1 cellular context compared by ENCODE assay signal in the genomic region with DNA sequence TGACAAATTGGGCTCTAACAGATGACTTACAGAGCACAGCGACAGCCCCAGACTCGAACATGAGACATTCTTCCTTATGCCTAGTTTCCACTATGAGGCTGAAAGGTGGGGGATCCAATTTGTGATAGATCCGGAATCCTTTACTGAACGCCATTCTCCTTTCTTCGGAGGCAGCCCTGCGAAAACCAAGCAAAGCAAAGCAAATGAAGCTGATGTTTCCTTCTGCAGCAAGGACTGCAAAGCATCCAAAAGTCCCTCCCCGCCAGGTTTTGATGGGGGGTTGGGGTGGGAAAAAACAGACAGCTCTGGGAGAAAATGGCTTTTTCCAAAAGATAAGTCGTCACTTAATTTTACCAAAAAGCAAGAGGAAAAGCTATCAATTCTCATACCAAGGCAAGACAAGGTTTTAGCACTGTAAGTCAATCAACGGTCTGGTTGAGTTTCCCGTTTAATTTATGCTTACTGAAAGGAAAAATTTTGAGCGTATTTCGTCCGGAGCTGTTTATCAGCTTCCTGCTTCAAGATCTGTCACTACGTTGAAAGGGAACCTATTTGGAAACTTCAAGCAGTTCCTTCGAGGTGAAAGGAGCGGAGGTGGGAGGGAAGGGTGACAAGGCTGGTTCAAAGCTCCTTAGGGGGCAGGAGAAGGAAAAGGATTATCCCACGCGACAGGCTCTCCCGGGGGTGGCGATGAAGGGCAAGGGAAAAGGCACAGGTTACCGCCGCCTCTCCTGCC.
TF ChIP-seq lines count a peak whose summit lies in the region.

No MANE protein-coding gene starts in this region.

TF ChIP-seq in WTC11, 78 proteins besides CTCF, POLR2A, EP300 and RAD21:
- TF ChIP-seq, protein P1, sequence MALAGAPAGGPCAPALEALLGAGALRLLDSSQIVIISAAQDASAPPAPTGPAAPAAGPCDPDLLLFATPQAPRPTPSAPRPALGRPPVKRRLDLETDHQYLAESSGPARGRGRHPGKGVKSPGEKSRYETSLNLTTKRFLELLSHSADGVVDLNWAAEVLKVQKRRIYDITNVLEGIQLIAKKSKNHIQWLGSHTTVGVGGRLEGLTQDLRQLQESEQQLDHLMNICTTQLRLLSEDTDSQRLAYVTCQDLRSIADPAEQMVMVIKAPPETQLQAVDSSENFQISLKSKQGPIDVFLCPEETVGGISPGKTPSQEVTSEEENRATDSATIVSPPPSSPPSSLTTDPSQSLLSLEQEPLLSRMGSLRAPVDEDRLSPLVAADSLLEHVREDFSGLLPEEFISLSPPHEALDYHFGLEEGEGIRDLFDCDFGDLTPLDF (CRISPR knock-in tag; IDR thresholded peaks at IDR 0.05): no peak
- TF ChIP-seq IRF2 (CRISPR knock-in tag; IDR thresholded peaks at IDR 0.05; ENCODE audit: borderline replicate concordance, low read depth) (no peak), TP53 (CRISPR knock-in tag; IDR thresholded peaks at IDR 0.05) (no peak), NR1H2 (CRISPR knock-in tag; IDR thresholded peaks at IDR 0.05) (no peak), ZBTB21 (CRISPR knock-in tag; IDR thresholded peaks at IDR 0.05; ENCODE audit: borderline replicate concordance) (no peak), HMGA2 (CRISPR knock-in tag; IDR thresholded peaks at IDR 0.05) (no peak), NFE2L1 (CRISPR knock-in tag; IDR thresholded peaks at IDR 0.05) (no peak), ZNF396 (CRISPR knock-in tag; IDR thresholded peaks at IDR 0.05; ENCODE audit: borderline replicate concordance) (no peak), KAT7 (CRISPR knock-in tag; IDR thresholded peaks at IDR 0.05; ENCODE audit: borderline replicate concordance) (no peak), ZNF121 (CRISPR knock-in tag; IDR thresholded peaks at IDR 0.05) (no peak), FOXP1 (CRISPR knock-in tag; IDR thresholded peaks at IDR 0.05; ENCODE audit: borderline replicate concordance) (no peak), NR3C1 (CRISPR knock-in tag; conservative IDR thresholded peaks at IDR 0.05; ENCODE audit: low read depth) (no peak), MXD4 (CRISPR knock-in tag; IDR thresholded peaks at IDR 0.05; ENCODE audit: borderline replicate concordance) (no peak), ELF4 (CRISPR knock-in tag; IDR thresholded peaks at IDR 0.05; ENCODE audit: low read depth) (no peak), CREM (CRISPR knock-in tag; IDR thresholded peaks at IDR 0.05) (no peak)
- TF ChIP-seq, protein P2, sequence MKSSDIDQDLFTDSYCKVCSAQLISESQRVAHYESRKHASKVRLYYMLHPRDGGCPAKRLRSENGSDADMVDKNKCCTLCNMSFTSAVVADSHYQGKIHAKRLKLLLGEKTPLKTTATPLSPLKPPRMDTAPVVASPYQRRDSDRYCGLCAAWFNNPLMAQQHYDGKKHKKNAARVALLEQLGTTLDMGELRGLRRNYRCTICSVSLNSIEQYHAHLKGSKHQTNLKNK (CRISPR knock-in tag; IDR thresholded peaks at IDR 0.05): no peak
- TF ChIP-seq, protein P3, sequence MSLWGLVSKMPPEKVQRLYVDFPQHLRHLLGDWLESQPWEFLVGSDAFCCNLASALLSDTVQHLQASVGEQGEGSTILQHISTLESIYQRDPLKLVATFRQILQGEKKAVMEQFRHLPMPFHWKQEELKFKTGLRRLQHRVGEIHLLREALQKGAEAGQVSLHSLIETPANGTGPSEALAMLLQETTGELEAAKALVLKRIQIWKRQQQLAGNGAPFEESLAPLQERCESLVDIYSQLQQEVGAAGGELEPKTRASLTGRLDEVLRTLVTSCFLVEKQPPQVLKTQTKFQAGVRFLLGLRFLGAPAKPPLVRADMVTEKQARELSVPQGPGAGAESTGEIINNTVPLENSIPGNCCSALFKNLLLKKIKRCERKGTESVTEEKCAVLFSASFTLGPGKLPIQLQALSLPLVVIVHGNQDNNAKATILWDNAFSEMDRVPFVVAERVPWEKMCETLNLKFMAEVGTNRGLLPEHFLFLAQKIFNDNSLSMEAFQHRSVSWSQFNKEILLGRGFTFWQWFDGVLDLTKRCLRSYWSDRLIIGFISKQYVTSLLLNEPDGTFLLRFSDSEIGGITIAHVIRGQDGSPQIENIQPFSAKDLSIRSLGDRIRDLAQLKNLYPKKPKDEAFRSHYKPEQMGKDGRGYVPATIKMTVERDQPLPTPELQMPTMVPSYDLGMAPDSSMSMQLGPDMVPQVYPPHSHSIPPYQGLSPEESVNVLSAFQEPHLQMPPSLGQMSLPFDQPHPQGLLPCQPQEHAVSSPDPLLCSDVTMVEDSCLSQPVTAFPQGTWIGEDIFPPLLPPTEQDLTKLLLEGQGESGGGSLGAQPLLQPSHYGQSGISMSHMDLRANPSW (CRISPR knock-in tag; conservative IDR thresholded peaks at IDR 0.05; ENCODE audit: low read depth): no peak
- TF ChIP-seq, protein P4, sequence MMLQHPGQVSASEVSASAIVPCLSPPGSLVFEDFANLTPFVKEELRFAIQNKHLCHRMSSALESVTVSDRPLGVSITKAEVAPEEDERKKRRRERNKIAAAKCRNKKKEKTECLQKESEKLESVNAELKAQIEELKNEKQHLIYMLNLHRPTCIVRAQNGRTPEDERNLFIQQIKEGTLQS (CRISPR knock-in tag; conservative IDR thresholded peaks at IDR 0.05): no peak
- TF ChIP-seq, protein P5, sequence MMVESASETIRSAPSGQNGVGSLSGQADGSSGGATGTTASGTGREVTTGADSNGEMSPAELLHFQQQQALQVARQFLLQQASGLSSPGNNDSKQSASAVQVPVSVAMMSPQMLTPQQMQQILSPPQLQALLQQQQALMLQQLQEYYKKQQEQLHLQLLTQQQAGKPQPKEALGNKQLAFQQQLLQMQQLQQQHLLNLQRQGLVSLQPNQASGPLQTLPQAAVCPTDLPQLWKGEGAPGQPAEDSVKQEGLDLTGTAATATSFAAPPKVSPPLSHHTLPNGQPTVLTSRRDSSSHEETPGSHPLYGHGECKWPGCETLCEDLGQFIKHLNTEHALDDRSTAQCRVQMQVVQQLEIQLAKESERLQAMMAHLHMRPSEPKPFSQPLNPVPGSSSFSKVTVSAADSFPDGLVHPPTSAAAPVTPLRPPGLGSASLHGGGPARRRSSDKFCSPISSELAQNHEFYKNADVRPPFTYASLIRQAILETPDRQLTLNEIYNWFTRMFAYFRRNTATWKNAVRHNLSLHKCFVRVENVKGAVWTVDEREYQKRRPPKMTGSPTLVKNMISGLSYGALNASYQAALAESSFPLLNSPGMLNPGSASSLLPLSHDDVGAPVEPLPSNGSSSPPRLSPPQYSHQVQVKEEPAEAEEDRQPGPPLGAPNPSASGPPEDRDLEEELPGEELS (CRISPR knock-in tag; IDR thresholded peaks at IDR 0.05): no peak
- TF ChIP-seq, protein P6, sequence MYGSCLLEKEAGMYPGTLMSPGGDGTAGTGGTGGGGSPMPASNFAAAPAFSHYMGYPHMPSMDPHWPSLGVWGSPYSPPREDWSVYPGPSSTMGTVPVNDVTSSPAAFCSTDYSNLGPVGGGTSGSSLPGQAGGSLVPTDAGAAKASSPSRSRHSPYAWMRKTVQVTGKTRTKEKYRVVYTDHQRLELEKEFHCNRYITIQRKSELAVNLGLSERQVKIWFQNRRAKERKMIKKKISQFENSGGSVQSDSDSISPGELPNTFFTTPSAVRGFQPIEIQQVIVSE (CRISPR knock-in tag; IDR thresholded peaks at IDR 0.05; ENCODE audit: borderline replicate concordance): no peak
